In genomic region chr9:124469011-124469832, GRCh38 we compare ENCODE assay signal across 1 cellular context.
A peak's percentile ranks its signal among the peaks of the same experiment; 100 is the strongest.
TF ChIP-seq lines count a peak whose summit lies in the region.

No MANE protein-coding gene starts in this region.

TF ChIP-seq in endothelial cell of umbilical vein, 7 proteins besides CTCF, POLR2A, EP300 and RAD21:
- no peak for TF ChIP-seq MYC (IDR thresholded peaks at IDR 0.05; ENCODE audit: low read depth, low read length)
- peak; percentile 12 for TF ChIP-seq MAX (IDR thresholded peaks at IDR 0.05; ENCODE audit: insufficient read depth, insufficient read length)
